In genomic region chr20:13130100-13130706, GRCh38 we compare ENCODE assay signal across 30 cellular contexts.
"Had no signal": no experiment of that assay in that cellular context is flagged by ENCODE, and none has a peak within 500 bp of the region (broad histone marks: within the 10 kb centered on the region; RNA-seq: fewer than 3 reads in every experiment).

No MANE protein-coding gene starts in this region.

- H3K4me3 ChIP-seq: ovary, psoas muscle, skin epidermis, smooth muscle cell, spleen, stomach, thoracic aorta, thyroid gland, tibial nerve, upper lobe of left lung, vagina had no signal

- H3K9me3 Mint-ChIP-seq: natural killer cell treated with Interleukin-12 subunit alpha and Interleukin-12 subunit beta and Interleukin-15 and Interleukin-18, amount 100 ng/mL, for 72 hours; stimulated activated effector memory CD8-positive, alpha-beta T cell treated with anti-CD3 and anti-CD28 coated beads, Interleukin-12 subunit alpha, Interleukin-12 subunit beta, amount 100 ng/mL, for 72 hours; stimulated activated naive B cell treated with anti-CD40 and anti-IgM and Interleukin-4, amounts not matched to agents 10 μg/mL and 1 μg/mL and 100 μg/mL, for 72 hours; stimulated activated naive CD8-positive, alpha-beta T cell treated with anti-CD3 and anti-CD28 coated beads, Interleukin-15, Interleukin-2, amounts not matched to agents 100 ng/mL and 50 ng/mL, for 24 hours had no signal

- H3K4me2 ChIP-seq: smooth muscle cell had no signal

- DNase-seq: naive thymus-derived CD8-positive, alpha-beta T cell; nephron progenitor cell; occipital lobe; ovary; posterior cingulate gyrus; psoas muscle; right cardiac atrium; spleen; stimulated activated CD4-positive, alpha-beta T cell treated with anti-CD3 and anti-CD28 coated beads, Interleukin-12 subunit alpha, Interleukin-12 subunit beta, amount 100 ng/mL, for 4 hours; stimulated activated CD4-positive, alpha-beta T cell treated with anti-CD3 and anti-CD28 coated beads, Interleukin-1b, Interleukin-23, amount 100 ng/mL, for 48 hours; stimulated activated CD4-positive, alpha-beta T cell treated with anti-CD3 and anti-CD28 coated beads, Interleukin-4, amount 100 ng/mL, for 1 hour; stimulated activated naive B cell treated with anti-CD40 and anti-IgM and Interleukin-4, amounts not matched to agents 10 μg/mL and 1 μg/mL and 100 μg/mL, for 72 hours; stimulated activated naive CD4-positive, alpha-beta T cell treated with Interleukin-2 at 50 U/mL for 16 hours; stomach; thyroid gland; trophoblast cell; upper lobe of left lung had no signal

- H3K36me3 Mint-ChIP-seq: natural killer cell treated with Interleukin-12 subunit alpha and Interleukin-12 subunit beta and Interleukin-15 and Interleukin-18, amount 100 ng/mL, for 72 hours; stimulated activated effector memory CD8-positive, alpha-beta T cell treated with anti-CD3 and anti-CD28 coated beads, Interleukin-12 subunit alpha, Interleukin-12 subunit beta, amount 100 ng/mL, for 72 hours; stimulated activated naive B cell treated with anti-CD40 and anti-IgM and Interleukin-4, amounts not matched to agents 10 μg/mL and 1 μg/mL and 100 μg/mL, for 72 hours had no signal

- H3K4me1 ChIP-seq: parathyroid adenoma, psoas muscle, spleen, stomach, thyroid gland, tibial nerve, upper lobe of left lung, vagina had no signal

- H3K27ac ChIP-seq: ovary, parathyroid adenoma, psoas muscle, skin epidermis, spleen, stomach, thoracic aorta, thyroid gland, tibial nerve, upper lobe of left lung, vagina had no signal

- H3K4me3 Mint-ChIP-seq: naive thymus-derived CD8-positive, alpha-beta T cell; natural killer cell treated with Interleukin-12 subunit alpha and Interleukin-12 subunit beta and Interleukin-15 and Interleukin-18, amount 100 ng/mL, for 72 hours; nephron progenitor cell; neural crest cell; stimulated activated effector memory CD8-positive, alpha-beta T cell treated with anti-CD3 and anti-CD28 coated beads, Interleukin-12 subunit alpha, Interleukin-12 subunit beta, amount 100 ng/mL, for 72 hours; stimulated activated naive B cell treated with anti-CD40 and anti-IgM and Interleukin-4, amounts not matched to agents 10 μg/mL and 1 μg/mL and 100 μg/mL, for 72 hours; stimulated activated naive CD8-positive, alpha-beta T cell treated with anti-CD3 and anti-CD28 coated beads, Interleukin-15, Interleukin-2, amounts not matched to agents 100 ng/mL and 50 ng/mL, for 24 hours had no signal

- H2AFZ ChIP-seq: parathyroid adenoma had no signal

- FAIRE-seq: urothelium cell line had no signal

- H3K36me3 ChIP-seq: ovary, spleen had no signal

- H3K27ac Mint-ChIP-seq: naive thymus-derived CD8-positive, alpha-beta T cell; natural killer cell treated with Interleukin-12 subunit alpha and Interleukin-12 subunit beta and Interleukin-15 and Interleukin-18, amount 100 ng/mL, for 72 hours; nephron progenitor cell; progenitor cell of endocrine pancreas; stimulated activated effector memory CD8-positive, alpha-beta T cell treated with anti-CD3 and anti-CD28 coated beads, Interleukin-12 subunit alpha, Interleukin-12 subunit beta, amount 100 ng/mL, for 72 hours; stimulated activated naive B cell treated with anti-CD40 and anti-IgM and Interleukin-4, amounts not matched to agents 10 μg/mL and 1 μg/mL and 100 μg/mL, for 72 hours; stimulated activated naive CD8-positive, alpha-beta T cell treated with anti-CD3 and anti-CD28 coated beads, Interleukin-15, Interleukin-2, amounts not matched to agents 100 ng/mL and 50 ng/mL, for 24 hours had no signal

- H3K27me3 Mint-ChIP-seq: progenitor cell of endocrine pancreas had no signal

- H3K4me1 Mint-ChIP-seq: neural crest cell; stimulated activated effector memory CD8-positive, alpha-beta T cell treated with anti-CD3 and anti-CD28 coated beads, Interleukin-12 subunit alpha, Interleukin-12 subunit beta, amount 100 ng/mL, for 72 hours; stimulated activated naive B cell treated with anti-CD40 and anti-IgM and Interleukin-4, amounts not matched to agents 10 μg/mL and 1 μg/mL and 100 μg/mL, for 72 hours had no signal

- H3K9ac ChIP-seq: parathyroid adenoma had no signal

- ATAC-seq: naive thymus-derived CD8-positive, alpha-beta T cell; natural killer cell treated with Interleukin-12 subunit alpha and Interleukin-12 subunit beta and Interleukin-15 and Interleukin-18, amount 100 ng/mL, for 72 hours; psoas muscle; right cardiac atrium; sciatic nerve; stimulated activated effector memory CD8-positive, alpha-beta T cell treated with anti-CD3 and anti-CD28 coated beads, Interleukin-12 subunit alpha, Interleukin-12 subunit beta, amount 100 ng/mL, for 72 hours; stimulated activated naive B cell treated with anti-CD40 and anti-IgM and Interleukin-4, amounts not matched to agents 10 μg/mL and 1 μg/mL and 100 μg/mL, for 72 hours had no signal

- H3K9me3 ChIP-seq: ovary, psoas muscle, stomach, thoracic aorta, thyroid gland, upper lobe of left lung, vagina had no signal

- H3K79me2 ChIP-seq: parathyroid adenoma had no signal

- H3K27me3 ChIP-seq: ovary, spleen, stomach, thyroid gland, tibial nerve, upper lobe of left lung, vagina had no signal
